ENCODE assay signal across 8 cellular contexts in the genomic region with DNA sequence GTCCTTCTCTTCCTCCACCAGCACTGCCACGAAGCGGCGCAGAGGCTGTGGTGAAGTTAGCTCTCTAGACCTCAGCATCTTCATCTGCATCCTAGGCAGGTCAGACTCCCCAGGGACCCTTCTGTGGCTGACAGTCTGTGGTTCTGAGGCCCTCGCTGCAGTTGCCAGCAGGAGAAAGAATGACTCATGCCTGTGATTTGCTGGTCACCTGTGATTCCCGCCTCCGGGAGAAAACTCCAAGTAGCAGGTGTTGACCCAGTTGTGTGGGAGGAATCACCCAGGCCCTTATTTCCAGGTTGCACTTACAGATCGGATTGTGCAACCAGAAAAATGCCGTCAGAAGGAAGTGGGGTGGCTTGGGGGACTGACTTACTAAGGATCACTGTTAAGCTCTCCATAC.
DNase-seq lines count a peak whose midpoint lies in the region; ATAC-seq and TF ChIP-seq lines count a peak whose summit lies in the region.

No MANE protein-coding gene starts in this region.

- no peaks in the 10 kb centered on the region for H3K36me3 ChIP-seq in adrenal gland (replicated peaks in 1 of 2)

- peaks cover 29% of the 10 kb centered on the region for H3K4me1 Mint-ChIP-seq in activated CD8-positive, alpha-beta T cell treated with anti-CD3 and anti-CD28 coated beads for 36 hours (ENCODE audit: low read depth)

- no peak for TF ChIP-seq POLR2A in adrenal gland (IDR thresholded peaks at IDR 0.05)

- H3K4me1 ChIP-seq in adrenal gland (replicated peaks in 1 of 2), result no peaks in the 10 kb centered on the region

- WGBS in adrenal gland, 4 donors, result 82 to 94% (median 87%) methylated on average over 8 of the region's 8 CpGs

- no peaks in the 10 kb centered on the region for H3K27me3 Mint-ChIP-seq in activated CD8-positive, alpha-beta T cell treated with anti-CD3 and anti-CD28 coated beads for 36 hours

- H3K9me3 ChIP-seq in adrenal gland (replicated peaks in 1 of 3), result no peaks in the 10 kb centered on the region

- H3K4me3 Mint-ChIP-seq in activated CD8-positive, alpha-beta T cell treated with anti-CD3 and anti-CD28 coated beads for 36 hours, result no peak overlapping the region

- DNase-seq in NCI-H345 (lab: John Stamatoyannopoulos, UW) (peak; percentile 13), NCI-H345 treated with DMSO at 0.1 percent for 48 hours (lab: John Stamatoyannopoulos, UW; ENCODE audit: unreplicated experiment) (no peak), RWPE1 (ENCODE audit: low spot score) (peak; percentile 79), renal cortical epithelial cell (ENCODE audit: low read depth) (peak; percentile 84), adrenal gland (no peak), GF-D8 (lab: John Stamatoyannopoulos, UW) (no peak)
- DNase-seq in activated CD8-positive, alpha-beta T cell treated with anti-CD3 and anti-CD28 coated beads for 36 hours, result no peak

- no peak overlapping the region for H3K4me3 ChIP-seq in adrenal gland

- peaks cover 31% of the 10 kb centered on the region for H3K36me3 Mint-ChIP-seq in activated CD8-positive, alpha-beta T cell treated with anti-CD3 and anti-CD28 coated beads for 36 hours (ENCODE audit: low read depth)

- H3K27ac Mint-ChIP-seq in activated CD8-positive, alpha-beta T cell treated with anti-CD3 and anti-CD28 coated beads for 36 hours, result no peak overlapping the region

- ATAC-seq in HG02885 (IDR thresholded peaks at IDR 0.05; ENCODE audit: poor library complexity, unreplicated experiment), result peak; percentile 72
- no peak for ATAC-seq in activated CD8-positive, alpha-beta T cell treated with anti-CD3 and anti-CD28 coated beads for 36 hours

- no peaks in the 10 kb centered on the region for H3K27me3 ChIP-seq in adrenal gland

- TF ChIP-seq CTCF in RWPE1 (conservative IDR thresholded peaks at IDR 0.05; ENCODE audit: low read depth), result no peak
- TF ChIP-seq CTCF in adrenal gland (IDR thresholded peaks at IDR 0.05), result no peak
- TF ChIP-seq CTCF in activated CD8-positive, alpha-beta T cell treated with anti-CD3 and anti-CD28 coated beads for 36 hours (IDR thresholded peaks at IDR 0.05), result no peak

- POLR2A ChIA-PET in RWPE1 (lab: Yijun Ruan, JAX; ENCODE audit: low non-redundant PET), result no interaction called here
- POLR2A ChIA-PET in activated CD8-positive, alpha-beta T cell treated with anti-CD3 and anti-CD28 coated beads for 36 hours (lab: Charles Lee), result no interaction called here

- CTCF ChIA-PET in RWPE1 (lab: Yijun Ruan, JAX), result interaction anchor here (0.6 to 1.6 kb wide), 2 partner anchors 10 to 11 kb away, joined by 3 to 5 read pairs; no protein-coding TSS in a partner anchor
- CTCF ChIA-PET in activated CD8-positive, alpha-beta T cell treated with anti-CD3 and anti-CD28 coated beads for 36 hours (lab: Charles Lee), result interaction anchor here (1.0 to 1.1 kb wide), 2 partner anchors 10 to 11 kb away, joined by 3 read pairs; no protein-coding TSS in a partner anchor

- no peaks in the 10 kb centered on the region for H3K9me3 Mint-ChIP-seq in activated CD8-positive, alpha-beta T cell treated with anti-CD3 and anti-CD28 coated beads for 36 hours

- H3K27ac ChIP-seq in RWPE1 (peak overlapping the region; percentile 36), adrenal gland (no peak overlapping the region)

- intact Hi-C loops in adrenal gland (cut with DNase I), result loop anchor here (5.0 to 10.0 kb wide), 2 partner anchors 185 to 187 kb away; no protein-coding TSS in a partner anchor
- intact Hi-C loops in activated CD8-positive, alpha-beta T cell treated with anti-CD3 and anti-CD28 coated beads for 36 hours (cut with micrococcal nuclease), result no loop called here

Comparison
In these comparisons a context has a peak if more than half of its experiments do, and no peak if none do; other contexts are left out.
1. DNase-seq: peak in NCI-H345 (single experiment), RWPE1 (single experiment) and renal cortical epithelial cell (single experiment); none in NCI-H345 treated with DMSO at 0.1 percent for 48 hours (single experiment), adrenal gland (0 of 7), activated CD8-positive, alpha-beta T cell treated with anti-CD3 and anti-CD28 coated beads for 36 hours (single experiment) and GF-D8 (single experiment).